In genomic region chr22:22977479-22978200, GRCh38 we compare ENCODE assay signal across 8 cellular contexts.
"Had no signal": no experiment of that assay in that cellular context is flagged by ENCODE, and none has a peak within 500 bp of the region (broad histone marks: within the 10 kb centered on the region; RNA-seq: fewer than 3 reads in every experiment).

No MANE protein-coding gene starts in this region.

- DNase-seq: GDM1, GF-D8 had no signal

- H3K4me3 ChIP-seq: GM12878 had no signal

- FAIRE-seq: G401.6, GM12878, GM12891, GM12892, GM18507, GM19239 had no signal

- ATAC-seq: GM12878 had no signal
